Comparison of ENCODE assay signal across 9 cellular contexts in genomic region chr18:45850021-45850420, GRCh38. TPM values are rescaled to one million over a fixed set of nuclear protein-coding genes. Genes with fewer than 3 reads are reported as not detected.
DNase-seq lines count a peak whose midpoint lies in the region; ATAC-seq and TF ChIP-seq lines count a peak whose summit lies in the region.
"Had no signal": no experiment of that assay in that cellular context is flagged by ENCODE, and none has a peak within 500 bp of the region (broad histone marks: within the 10 kb centered on the region; RNA-seq: fewer than 3 reads in every experiment).

No MANE protein-coding gene starts in this region.

- peak; percentile 13 for DNase-seq in Daoy (ENCODE audit: low read depth)
- peak; percentile 25 for DNase-seq in HEK293T (ENCODE audit: extremely low spot score)
- peak; percentile 66 for DNase-seq in WTC11 (ENCODE audit: low spot score)
- no peak for DNase-seq in memory B cell (ENCODE audit: low spot score in 2 of 2)
- no peak for DNase-seq in GOT3 (lab: John Stamatoyannopoulos, UW)
- no peak for DNase-seq in activated naive CD4-positive, alpha-beta T cell treated with Interleukin-2 at 50 U/mL for 16 hours
- DNase-seq in MV-4-11 (lab: John Stamatoyannopoulos, UW), result no peak
- DNase-seq in activated CD4-positive, CD25-positive, alpha-beta regulatory T cell treated with anti-CD3 and anti-CD28 coated beads, Interleukin-2, amount 50 U/mL, for 72 hours, result no peak
- DNase-seq: T-helper 1 cell had no signal

- H3K9me3 Mint-ChIP-seq in WTC11 (no peaks in the 10 kb centered on the region), memory B cell (no peaks in the 10 kb centered on the region)

- POLR2A ChIA-PET in HEK293T (lab: Yijun Ruan, JAX), result no interaction called here
- POLR2A ChIA-PET in WTC11 (lab: Charles Lee), result no interaction called here

- H3K27me3 Mint-ChIP-seq in WTC11 (ENCODE audit: low read depth), result no peaks in the 10 kb centered on the region
- H3K27me3 Mint-ChIP-seq in memory B cell, result no peaks in the 10 kb centered on the region

- H3K4me1 Mint-ChIP-seq in WTC11, result 0 out of 2 replicates have a peak, but pooled peaks cover 5% of the 10 kb centered on the region
- H3K4me1 Mint-ChIP-seq in memory B cell, result no peaks in the 10 kb centered on the region

- TF ChIP-seq CTCF in WTC11 (IDR thresholded peaks at IDR 0.05), result peak; percentile 20; the same call in 1 of the 2 replicates

- ATAC-seq in WTC11, result peak; percentile 83
- peak; percentile 68 for ATAC-seq in memory B cell (ENCODE audit: low read depth)

- CTCF ChIA-PET in HEK293T (lab: Yijun Ruan, JAX) (no interaction called here), WTC11 (lab: Charles Lee) (interaction anchor here (0.6 to 2.3 kb wide), 11 partner anchors 10 to 185 kb away, joined by 3 to 16 read pairs (median 5); partner anchors contain the start of gene SLC14A1)

- no peak overlapping the region for H3K27ac Mint-ChIP-seq in WTC11
- no peak overlapping the region for H3K27ac Mint-ChIP-seq in memory B cell

- H3K36me3 Mint-ChIP-seq in WTC11 (peaks cover 2% of the 10 kb centered on the region; the same call in 1 of the 2 replicates), memory B cell (peaks cover 20% of the 10 kb centered on the region)

- H3K4me3 Mint-ChIP-seq in WTC11 (no peak overlapping the region), memory B cell (no peak overlapping the region)

TF ChIP-seq in HEK293T, 16 proteins besides CTCF, POLR2A, EP300 and RAD21:
- TF ChIP-seq LEF1 (IDR thresholded peaks at IDR 0.05; ENCODE audit: borderline replicate concordance) (no peak), ZNF384 (IDR thresholded peaks at IDR 0.05) (no peak), SUZ12 (IDR thresholded peaks at IDR 0.05) (no peak), FOXA1 (IDR thresholded peaks at IDR 0.05) (no peak), PKNOX1 (IDR thresholded peaks at IDR 0.05) (no peak), TARDBP (IDR thresholded peaks at IDR 0.05) (no peak), L3MBTL2 (conservative IDR thresholded peaks at IDR 0.05) (no peak), FOXK2 (IDR thresholded peaks at IDR 0.05) (no peak)
TF ChIP-seq in HEK293T: peak in this region for 0.

TF ChIP-seq in WTC11, 78 proteins besides CTCF, POLR2A, EP300 and RAD21:
- TF ChIP-seq ZSCAN18 (CRISPR knock-in tag; IDR thresholded peaks at IDR 0.05), result no peak
- no peak for TF ChIP-seq NR3C1 (CRISPR knock-in tag; conservative IDR thresholded peaks at IDR 0.05; ENCODE audit: low read depth)
- no peak for TF ChIP-seq GTF2I (CRISPR knock-in tag; conservative IDR thresholded peaks at IDR 0.05)
- no peak for TF ChIP-seq SP1 (CRISPR knock-in tag; conservative IDR thresholded peaks at IDR 0.05)
- TF ChIP-seq NFYB (CRISPR knock-in tag; conservative IDR thresholded peaks at IDR 0.05; ENCODE audit: low read depth), result no peak
- no peak for TF ChIP-seq IRF2 (CRISPR knock-in tag; IDR thresholded peaks at IDR 0.05; ENCODE audit: borderline replicate concordance, low read depth)

RNA-seq across cellular contexts. Expression of gene SIGLEC15, which starts 24.5 kb away (rescaled TPM):
- 12.1 and 17.9 TPM in 2 replicates for total RNA-seq in Daoy (2014; rRNA removed; shearing (Covaris generic))
- 0.30 to 0.48 TPM in 2 of 3 replicates, not detected in the other for total RNA-seq in WTC11 (2021)

Comparison
In these comparisons a context has a peak if more than half of its experiments do, and no peak if none do; other contexts are left out.
1. DNase-seq: peak in Daoy (single experiment), HEK293T (single experiment) and WTC11 (single experiment); none in memory B cell (0 of 2), GOT3 (single experiment), activated naive CD4-positive, alpha-beta T cell treated with Interleukin-2 at 50 U/mL for 16 hours (single experiment), MV-4-11 (single experiment) and activated CD4-positive, CD25-positive, alpha-beta regulatory T cell treated with anti-CD3 and anti-CD28 coated beads, Interleukin-2, amount 50 U/mL, for 72 hours (single experiment).